In the genomic region with DNA sequence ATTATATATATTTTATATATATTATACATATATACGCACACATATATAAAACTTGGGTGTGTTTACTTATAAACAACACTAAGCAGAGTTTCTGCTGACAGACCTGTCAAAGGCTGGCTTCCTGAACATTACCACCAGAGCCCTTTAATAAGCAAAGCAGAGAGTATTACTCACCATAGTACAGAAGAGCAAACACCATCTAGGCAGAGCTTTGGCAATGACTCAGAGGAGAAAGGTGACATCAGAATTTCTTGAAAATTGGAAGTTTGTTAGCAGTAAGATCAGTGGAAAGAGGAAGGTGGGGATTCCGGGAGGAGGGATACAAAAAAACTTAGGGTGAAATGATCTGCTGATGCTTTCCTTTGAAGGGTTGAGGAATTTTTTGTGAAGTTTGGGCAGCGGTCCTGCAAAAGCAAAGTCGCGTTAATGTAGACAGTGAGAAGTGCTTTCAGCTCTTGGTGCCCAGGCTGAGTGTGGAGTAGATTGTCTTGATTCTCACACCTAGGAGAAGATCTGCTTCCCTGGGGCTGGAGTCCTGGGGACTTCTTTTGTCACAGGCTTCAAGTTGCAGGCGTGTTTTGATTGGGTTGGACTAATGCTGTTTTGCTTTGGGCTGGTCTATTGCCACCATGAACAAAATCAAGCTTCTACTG, we compare ENCODE assay signal across 9 cellular contexts.
DNase-seq lines count a peak whose midpoint lies in the region; ATAC-seq and TF ChIP-seq lines count a peak whose summit lies in the region.
"Had no signal": no experiment of that assay in that cellular context is flagged by ENCODE, and none has a peak within 500 bp of the region (broad histone marks: within the 10 kb centered on the region; RNA-seq: fewer than 3 reads in every experiment).

No MANE protein-coding gene starts in this region.

- H3K4me3 ChIP-seq in adipocyte (ENCODE audit: low read length): no peak overlapping the region

- H3K36me3 ChIP-seq in adipocyte (ENCODE audit: control insufficient read depth, insufficient read depth, low read length, severe bottlenecking): no peaks in the 10 kb centered on the region

- no peak for ATAC-seq in GM21423 (IDR thresholded peaks at IDR 0.05; ENCODE audit: unreplicated experiment)
- no peak for ATAC-seq in HG02981 (IDR thresholded peaks at IDR 0.05; ENCODE audit: unreplicated experiment)

- H3K9me3 ChIP-seq in adipocyte (ENCODE audit: control insufficient read depth, low read length): no peaks in the 10 kb centered on the region

- peaks cover 45% of the 10 kb centered on the region for H3K4me1 Mint-ChIP-seq in nephron progenitor cell

- peaks cover 6% of the 10 kb centered on the region for H3K27me3 ChIP-seq in adipocyte (replicated peaks; ENCODE audit: control insufficient read depth, insufficient read depth, low read length)

- H3K4me1 ChIP-seq in adipocyte (ENCODE audit: control insufficient read depth, insufficient read depth, low read length): peaks cover 12% of the 10 kb centered on the region

- DNase-seq in EH (ENCODE audit: low read depth) (peak; percentile 26), LHCN-M2 (ENCODE audit: low read depth) (peak; percentile 24), adipocyte (ENCODE audit: low read depth) (peak; percentile 28), nephron progenitor cell (no peak), GF-D8 (lab: John Stamatoyannopoulos, UW) (no peak)
- DNase-seq: SHP77 treated with DMSO at 0.1 percent for 48 hours had no signal

- TF ChIP-seq CTCF in nephron progenitor cell (IDR thresholded peaks at IDR 0.05): no peak

- peaks cover 9% of the 10 kb centered on the region for H3K9me3 Mint-ChIP-seq in nephron progenitor cell

- H3K27ac Mint-ChIP-seq in nephron progenitor cell: peak overlapping the region; percentile 37

- no peak overlapping the region for H3K9ac ChIP-seq in adipocyte (ENCODE audit: low read length)
- H3K9ac ChIP-seq: KMS-11 had no signal

- H3K36me3 Mint-ChIP-seq in nephron progenitor cell (ENCODE audit: low read depth): no peaks in the 10 kb centered on the region

- H3K27me3 Mint-ChIP-seq in nephron progenitor cell (ENCODE audit: low read depth, poor library complexity): no peaks in the 10 kb centered on the region

- no peak overlapping the region for H3K4me3 Mint-ChIP-seq in nephron progenitor cell

Comparison
In these comparisons a context has a peak if more than half of its experiments do, and no peak if none do; other contexts are left out.
1. DNase-seq: peak in EH (single experiment), LHCN-M2 (single experiment) and adipocyte (single experiment); none in nephron progenitor cell (single experiment) and GF-D8 (single experiment).